3 cellular contexts compared by ENCODE assay signal in genomic region chr11:63813563-63814382, GRCh38.
A peak's percentile ranks its signal among the peaks of the same experiment; 100 is the strongest.
TF ChIP-seq lines count a peak whose summit lies in the region.

No MANE protein-coding gene starts in this region.

TF ChIP-seq in GM23338, 12 proteins besides CTCF, POLR2A, EP300 and RAD21 (continues in another document):
- no peak for TF ChIP-seq NANOG (IDR thresholded peaks at IDR 0.05; ENCODE audit: borderline replicate concordance)
- TF ChIP-seq POLR2AphosphoS5 (IDR thresholded peaks at IDR 0.05; ENCODE audit: low read depth): no peak; the same call in 1 of the 2 replicates
- TF ChIP-seq ZNF114 (CRISPR knock-in tag; IDR thresholded peaks at IDR 0.05): no peak
- TF ChIP-seq STAT1 (IDR thresholded peaks at IDR 0.05; ENCODE audit: unreplicated experiment): no peak
- no peak for TF ChIP-seq ETS1 (IDR thresholded peaks at IDR 0.05)

TF ChIP-seq in WTC11, 78 proteins besides CTCF, POLR2A, EP300 and RAD21 (continues in another document):
- TF ChIP-seq FOXK1 (CRISPR knock-in tag; IDR thresholded peaks at IDR 0.05) (no peak; the same call in 1 of the 2 replicates), HMGA2 (CRISPR knock-in tag; IDR thresholded peaks at IDR 0.05) (no peak), ATF2 (CRISPR knock-in tag; IDR thresholded peaks at IDR 0.05; ENCODE audit: borderline replicate concordance, low read depth) (no peak), ZNF317 (CRISPR knock-in tag; IDR thresholded peaks at IDR 0.05; ENCODE audit: borderline replicate concordance, low read depth) (no peak), ZBTB43 (CRISPR knock-in tag; IDR thresholded peaks at IDR 0.05) (peak; percentile 27; the same call in 1 of the 2 replicates), ZNF232 (CRISPR knock-in tag; IDR thresholded peaks at IDR 0.05) (no peak), NFE2L1 (CRISPR knock-in tag; IDR thresholded peaks at IDR 0.05) (no peak), TEAD1 (CRISPR knock-in tag; IDR thresholded peaks at IDR 0.05) (peak; percentile 12; the same call in 1 of the 2 replicates), E2F5 (CRISPR knock-in tag; IDR thresholded peaks at IDR 0.05) (0 out of 2 replicates have a peak, but pooled peaks have one; percentile 31), FOXJ3 (CRISPR knock-in tag; IDR thresholded peaks at IDR 0.05; ENCODE audit: borderline replicate concordance) (no peak), ZNF671 (CRISPR knock-in tag; IDR thresholded peaks at IDR 0.05) (no peak), NFATC4 (CRISPR knock-in tag; IDR thresholded peaks at IDR 0.05) (no peak), TEAD4 (CRISPR knock-in tag; IDR thresholded peaks at IDR 0.05) (no peak), IRF2 (CRISPR knock-in tag; IDR thresholded peaks at IDR 0.05; ENCODE audit: borderline replicate concordance, low read depth) (no peak), NR2C2 (CRISPR knock-in tag; IDR thresholded peaks at IDR 0.05) (no peak), TCF7 (CRISPR knock-in tag; IDR thresholded peaks at IDR 0.05; ENCODE audit: low read depth) (no peak), E2F4 (CRISPR knock-in tag; IDR thresholded peaks at IDR 0.05; ENCODE audit: borderline replicate concordance, low read depth) (no peak), FOXP4 (CRISPR knock-in tag; IDR thresholded peaks at IDR 0.05) (no peak), USF2 (CRISPR knock-in tag; IDR thresholded peaks at IDR 0.05) (no peak)

TF ChIP-seq in HepG2, 621 proteins besides CTCF, POLR2A, EP300 and RAD21 (continues in another document):
- TF ChIP-seq ZNF350 (CRISPR knock-in tag; IDR thresholded peaks at IDR 0.05; ENCODE audit: borderline replicate concordance, low read depth) (peak; percentile 64; the same call in 1 of the 2 replicates), TCF7 (IDR thresholded peaks at IDR 0.05; ENCODE audit: low read depth) (no peak), SETDB1 (CRISPR knock-in tag; IDR thresholded peaks at IDR 0.05; ENCODE audit: borderline replicate concordance) (no peak), ZNF318 (CRISPR knock-in tag; IDR thresholded peaks at IDR 0.05) (no peak), MBD4 (IDR thresholded peaks at IDR 0.05; ENCODE audit: borderline replicate concordance, low read length) (no peak), RCOR2 (CRISPR knock-in tag; IDR thresholded peaks at IDR 0.05) (no peak), KAT7 (CRISPR knock-in tag; IDR thresholded peaks at IDR 0.05; ENCODE audit: borderline replicate concordance) (peak; percentile 82; the same call in 1 of the 2 replicates), PPARG (CRISPR knock-in tag; conservative IDR thresholded peaks at IDR 0.05) (no peak), ZNF281 (CRISPR knock-in tag; IDR thresholded peaks at IDR 0.05; ENCODE audit: borderline replicate concordance) (peak; percentile 62; the same call in 1 of the 2 replicates), ZFP37 (CRISPR knock-in tag; IDR thresholded peaks at IDR 0.05; ENCODE audit: borderline replicate concordance) (no peak), ZNF574 (CRISPR knock-in tag; IDR thresholded peaks at IDR 0.05) (no peak), NBN (conservative IDR thresholded peaks at IDR 0.05) (no peak), SMARCC2 (IDR thresholded peaks at IDR 0.05) (no peak), NCOA2 (CRISPR knock-in tag; IDR thresholded peaks at IDR 0.05) (no peak), ZBTB38 (CRISPR knock-in tag; IDR thresholded peaks at IDR 0.05) (peak; percentile 35), ZNF432 (CRISPR knock-in tag; IDR thresholded peaks at IDR 0.05; ENCODE audit: borderline replicate concordance) (no peak), RBFOX2 (IDR thresholded peaks at IDR 0.05; ENCODE audit: low read depth, low read length) (peak; percentile 71), KDM6A (CRISPR knock-in tag; IDR thresholded peaks at IDR 0.05; ENCODE audit: low read depth) (no peak), NFE2 (CRISPR knock-in tag; IDR thresholded peaks at IDR 0.05) (no peak), ZNF761 (CRISPR knock-in tag; conservative IDR thresholded peaks at IDR 0.05) (no peak), ZNF724P (CRISPR knock-in tag; IDR thresholded peaks at IDR 0.05; ENCODE audit: borderline replicate concordance) (no peak; the same call in 1 of the 2 replicates), TFE3 (CRISPR knock-in tag; IDR thresholded peaks at IDR 0.05) (no peak), CBX2 (IDR thresholded peaks at IDR 0.05; ENCODE audit: low read depth, low read length) (no peak), CBX2 (CRISPR knock-in tag; IDR thresholded peaks at IDR 0.05; ENCODE audit: low read depth) (no peak), AGO2 (optimal IDR thresholded peaks at IDR 0.05; ENCODE audit: low read depth, low read length) (peak; percentile 84), ZNF850 (CRISPR knock-in tag; conservative IDR thresholded peaks at IDR 0.05) (no peak), GZF1 (CRISPR knock-in tag; IDR thresholded peaks at IDR 0.05) (no peak), ZNF431 (CRISPR knock-in tag; IDR thresholded peaks at IDR 0.05; ENCODE audit: borderline replicate concordance, low read depth) (no peak), TRIM22 (IDR thresholded peaks at IDR 0.05) (no peak), RARG (CRISPR knock-in tag; IDR thresholded peaks at IDR 0.05; ENCODE audit: low read depth) (no peak), ELK4 (CRISPR knock-in tag; IDR thresholded peaks at IDR 0.05; ENCODE audit: borderline replicate concordance) (no peak), ZNF460 (CRISPR knock-in tag; IDR thresholded peaks at IDR 0.05; ENCODE audit: borderline replicate concordance) (no peak), PHF8 (CRISPR knock-in tag; IDR thresholded peaks at IDR 0.05) (peak; percentile 72; the same call in 1 of the 2 replicates), HNF4A (CRISPR knock-in tag; IDR thresholded peaks at IDR 0.05) (no peak), ZMYM2 (CRISPR knock-in tag; IDR thresholded peaks at IDR 0.05) (no peak), ZNF678 (CRISPR knock-in tag; IDR thresholded peaks at IDR 0.05) (peak; percentile 79), ZNF296 (CRISPR knock-in tag; conservative IDR thresholded peaks at IDR 0.05) (no peak)
